1 cellular context compared by ENCODE assay signal in the genomic region with DNA sequence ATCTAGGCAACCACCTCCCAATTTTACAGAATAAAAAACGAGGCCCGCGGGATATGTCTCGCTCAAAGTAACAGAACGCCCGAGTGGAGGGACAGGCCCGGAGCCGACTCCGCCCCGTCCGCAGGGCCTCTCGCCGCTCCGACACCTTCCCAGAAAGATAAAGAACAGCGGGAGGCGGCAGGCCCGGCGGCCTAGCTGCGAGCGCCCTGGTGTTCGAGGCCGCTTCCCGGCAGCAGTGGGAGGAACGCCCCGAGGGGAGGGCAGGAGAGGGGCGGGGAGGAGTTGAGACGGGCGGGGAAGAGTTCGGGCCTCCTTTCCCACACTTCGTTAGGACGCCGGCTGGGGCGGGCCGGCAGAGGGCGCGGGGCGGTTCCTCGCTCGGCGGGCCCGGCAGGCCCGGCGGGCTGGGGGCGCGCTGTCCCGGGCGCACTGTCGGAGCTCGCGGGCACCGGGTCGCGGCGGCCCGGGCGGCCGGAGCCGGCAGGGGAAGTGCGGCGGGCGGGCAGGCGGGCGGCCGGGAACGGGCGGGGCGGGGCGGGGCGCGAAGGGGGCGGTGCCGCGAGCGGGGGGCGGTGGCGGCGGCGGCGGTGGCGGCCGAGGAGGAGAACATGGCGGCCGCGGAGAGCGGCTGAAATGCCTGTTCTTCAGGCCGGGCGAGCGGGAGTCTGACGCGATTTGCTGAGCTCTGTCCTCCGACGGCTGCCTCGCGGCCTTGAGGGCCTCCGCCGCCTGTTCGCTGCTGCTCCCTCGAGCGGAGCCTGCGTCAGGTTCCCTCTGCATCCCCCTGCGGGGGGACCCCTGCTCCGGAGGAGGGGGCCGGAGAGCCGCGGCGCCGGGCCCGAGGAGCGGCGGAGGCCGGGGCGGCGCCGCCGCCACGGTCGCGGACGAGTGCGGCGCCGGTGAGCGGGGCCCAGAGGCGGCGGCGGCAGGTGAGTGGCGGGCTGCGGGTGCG.
TF ChIP-seq lines count a peak whose summit lies in the region.

A gene (plus strand): TSS at position 581 of the 952 bp plus-strand sequence. CDS start 167,424 bp downstream, outside the sequence.

TF ChIP-seq in HCT116, 20 proteins besides CTCF, POLR2A, EP300 and RAD21 (continued from another document):
- TF ChIP-seq, protein P1, sequence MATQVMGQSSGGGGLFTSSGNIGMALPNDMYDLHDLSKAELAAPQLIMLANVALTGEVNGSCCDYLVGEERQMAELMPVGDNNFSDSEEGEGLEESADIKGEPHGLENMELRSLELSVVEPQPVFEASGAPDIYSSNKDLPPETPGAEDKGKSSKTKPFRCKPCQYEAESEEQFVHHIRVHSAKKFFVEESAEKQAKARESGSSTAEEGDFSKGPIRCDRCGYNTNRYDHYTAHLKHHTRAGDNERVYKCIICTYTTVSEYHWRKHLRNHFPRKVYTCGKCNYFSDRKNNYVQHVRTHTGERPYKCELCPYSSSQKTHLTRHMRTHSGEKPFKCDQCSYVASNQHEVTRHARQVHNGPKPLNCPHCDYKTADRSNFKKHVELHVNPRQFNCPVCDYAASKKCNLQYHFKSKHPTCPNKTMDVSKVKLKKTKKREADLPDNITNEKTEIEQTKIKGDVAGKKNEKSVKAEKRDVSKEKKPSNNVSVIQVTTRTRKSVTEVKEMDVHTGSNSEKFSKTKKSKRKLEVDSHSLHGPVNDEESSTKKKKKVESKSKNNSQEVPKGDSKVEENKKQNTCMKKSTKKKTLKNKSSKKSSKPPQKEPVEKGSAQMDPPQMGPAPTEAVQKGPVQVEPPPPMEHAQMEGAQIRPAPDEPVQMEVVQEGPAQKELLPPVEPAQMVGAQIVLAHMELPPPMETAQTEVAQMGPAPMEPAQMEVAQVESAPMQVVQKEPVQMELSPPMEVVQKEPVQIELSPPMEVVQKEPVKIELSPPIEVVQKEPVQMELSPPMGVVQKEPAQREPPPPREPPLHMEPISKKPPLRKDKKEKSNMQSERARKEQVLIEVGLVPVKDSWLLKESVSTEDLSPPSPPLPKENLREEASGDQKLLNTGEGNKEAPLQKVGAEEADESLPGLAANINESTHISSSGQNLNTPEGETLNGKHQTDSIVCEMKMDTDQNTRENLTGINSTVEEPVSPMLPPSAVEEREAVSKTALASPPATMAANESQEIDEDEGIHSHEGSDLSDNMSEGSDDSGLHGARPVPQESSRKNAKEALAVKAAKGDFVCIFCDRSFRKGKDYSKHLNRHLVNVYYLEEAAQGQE (IDR thresholded peaks at IDR 0.05; ENCODE audit: low read depth), result no peak
- TF ChIP-seq JUND (IDR thresholded peaks at IDR 0.05), result no peak; the same call in 1 of the 2 replicates
- TF ChIP-seq CBX3 (IDR thresholded peaks at IDR 0.05; ENCODE audit: low read depth), result peak; percentile 49; the same call in 1 of the 2 replicates
- no peak; the same call in 1 of the 2 replicates for TF ChIP-seq SP1 (IDR thresholded peaks at IDR 0.05; ENCODE audit: low read depth)
- TF ChIP-seq EZH2 (IDR thresholded peaks at IDR 0.05), result no peak
